1 cellular context compared by ENCODE assay signal in the genomic region with DNA sequence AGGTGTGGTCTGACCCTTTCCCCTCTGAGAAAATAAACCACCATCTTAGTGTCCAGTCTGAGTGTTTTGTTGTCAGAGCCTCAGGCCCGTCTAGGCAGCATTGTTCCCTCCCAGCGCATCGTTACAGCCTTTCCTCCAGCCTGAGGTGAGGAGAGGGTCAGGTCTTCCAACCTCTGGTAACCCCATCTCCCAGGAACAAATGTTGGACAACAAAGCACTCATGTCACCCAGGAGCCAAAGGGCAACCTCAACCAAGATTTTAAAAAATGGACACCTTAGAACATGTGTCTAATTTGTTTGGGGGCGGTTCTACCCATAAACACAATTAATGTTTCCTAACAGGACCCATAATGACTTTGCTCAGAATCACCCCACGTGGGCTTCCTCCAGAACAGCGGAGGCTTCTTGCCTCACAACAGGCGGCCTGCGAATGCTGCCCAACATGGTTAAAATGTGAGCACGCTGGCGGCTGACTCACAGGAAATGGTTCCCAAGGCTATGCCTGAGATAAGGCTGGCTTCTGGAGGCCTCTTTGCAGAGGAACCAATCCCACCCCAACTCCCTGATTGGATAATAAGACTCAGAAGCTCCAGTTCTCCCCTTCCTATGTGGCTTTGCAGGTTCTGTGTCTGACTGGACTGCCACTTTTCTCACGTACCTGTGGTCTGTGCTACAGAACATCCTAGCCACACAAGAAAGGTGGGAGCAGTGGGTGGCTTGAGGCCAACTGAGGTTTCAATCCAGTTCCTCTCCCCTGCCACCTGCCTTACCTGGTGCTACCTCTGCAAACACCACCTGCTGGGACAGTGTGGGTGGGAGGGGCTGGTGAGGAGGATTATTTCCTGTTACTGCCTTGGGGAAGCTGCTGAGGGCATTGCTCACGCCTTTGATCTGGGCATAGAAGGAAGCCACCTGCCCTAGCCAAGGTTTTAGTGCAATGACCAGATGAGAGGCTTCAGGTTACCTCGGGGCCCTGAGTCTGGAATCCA.
TF ChIP-seq lines count a peak whose summit lies in the region.

No MANE protein-coding gene starts in this region.

TF ChIP-seq in K562, 482 proteins besides CTCF, POLR2A, EP300 and RAD21 (continued from another document and continues in another):
- TF ChIP-seq, protein P1, sequence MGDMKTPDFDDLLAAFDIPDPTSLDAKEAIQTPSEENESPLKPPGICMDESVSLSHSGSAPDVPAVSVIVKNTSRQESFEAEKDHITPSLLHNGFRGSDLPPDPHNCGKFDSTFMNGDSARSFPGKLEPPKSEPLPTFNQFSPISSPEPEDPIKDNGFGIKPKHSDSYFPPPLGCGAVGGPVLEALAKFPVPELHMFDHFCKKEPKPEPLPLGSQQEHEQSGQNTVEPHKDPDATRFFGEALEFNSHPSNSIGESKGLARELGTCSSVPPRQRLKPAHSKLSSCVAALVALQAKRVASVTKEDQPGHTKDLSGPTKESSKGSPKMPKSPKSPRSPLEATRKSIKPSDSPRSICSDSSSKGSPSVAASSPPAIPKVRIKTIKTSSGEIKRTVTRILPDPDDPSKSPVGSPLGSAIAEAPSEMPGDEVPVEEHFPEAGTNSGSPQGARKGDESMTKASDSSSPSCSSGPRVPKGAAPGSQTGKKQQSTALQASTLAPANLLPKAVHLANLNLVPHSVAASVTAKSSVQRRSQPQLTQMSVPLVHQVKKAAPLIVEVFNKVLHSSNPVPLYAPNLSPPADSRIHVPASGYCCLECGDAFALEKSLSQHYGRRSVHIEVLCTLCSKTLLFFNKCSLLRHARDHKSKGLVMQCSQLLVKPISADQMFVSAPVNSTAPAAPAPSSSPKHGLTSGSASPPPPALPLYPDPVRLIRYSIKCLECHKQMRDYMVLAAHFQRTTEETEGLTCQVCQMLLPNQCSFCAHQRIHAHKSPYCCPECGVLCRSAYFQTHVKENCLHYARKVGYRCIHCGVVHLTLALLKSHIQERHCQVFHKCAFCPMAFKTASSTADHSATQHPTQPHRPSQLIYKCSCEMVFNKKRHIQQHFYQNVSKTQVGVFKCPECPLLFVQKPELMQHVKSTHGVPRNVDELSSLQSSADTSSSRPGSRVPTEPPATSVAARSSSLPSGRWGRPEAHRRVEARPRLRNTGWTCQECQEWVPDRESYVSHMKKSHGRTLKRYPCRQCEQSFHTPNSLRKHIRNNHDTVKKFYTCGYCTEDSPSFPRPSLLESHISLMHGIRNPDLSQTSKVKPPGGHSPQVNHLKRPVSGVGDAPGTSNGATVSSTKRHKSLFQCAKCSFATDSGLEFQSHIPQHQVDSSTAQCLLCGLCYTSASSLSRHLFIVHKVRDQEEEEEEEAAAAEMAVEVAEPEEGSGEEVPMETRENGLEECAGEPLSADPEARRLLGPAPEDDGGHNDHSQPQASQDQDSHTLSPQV (IDR thresholded peaks at IDR 0.05): peak; percentile 98
- TF ChIP-seq L3MBTL2 (IDR thresholded peaks at IDR 0.05) (peak; percentile 92), ATF7 (IDR thresholded peaks at IDR 0.05) (peak; percentile 63), CCNT2 (IDR thresholded peaks at IDR 0.05; ENCODE audit: borderline replicate concordance, extremely low read depth, insufficient read length, low read depth, low read length) (no peak), ZNF780A (CRISPR knock-in tag; IDR thresholded peaks at IDR 0.05) (no peak), ZNF316 (IDR thresholded peaks at IDR 0.05) (peak; percentile 20; the same call in 1 of the 2 replicates), FOXJ2 (tag; IDR thresholded peaks at IDR 0.05) (no peak), LCOR (CRISPR knock-in tag; IDR thresholded peaks at IDR 0.05) (peak; percentile 93), PYGO2 (tag; IDR thresholded peaks at IDR 0.05) (no peak), ZNF584 (CRISPR knock-in tag; IDR thresholded peaks at IDR 0.05; ENCODE audit: low read depth) (peak; percentile 96), ZKSCAN3 (CRISPR knock-in tag; IDR thresholded peaks at IDR 0.05) (no peak), PTBP1 (IDR thresholded peaks at IDR 0.05; ENCODE audit: low read depth, low read length) (no peak), NR4A1 (CRISPR knock-in tag; IDR thresholded peaks at IDR 0.05) (peak; percentile 24; the same call in 1 of the 2 replicates), NR4A1 (tag; IDR thresholded peaks at IDR 0.05) (peak; percentile 81), JUN (IDR thresholded peaks at IDR 0.05; ENCODE audit: borderline replicate concordance, low read depth, low read length) (peak; percentile 88; the same call in 1 of the 2 replicates), JUN (CRISPR knock-in tag; IDR thresholded peaks at IDR 0.05; ENCODE audit: borderline replicate concordance) (no peak), PTTG1 (tag; IDR thresholded peaks at IDR 0.05; ENCODE audit: low read depth) (peak; percentile 24; the same call in 1 of the 2 replicates), KDM4B (IDR thresholded peaks at IDR 0.05; ENCODE audit: borderline replicate concordance in 2 of 2, low read depth in 1 of 2) (no peak), RFX1 (IDR thresholded peaks at IDR 0.05) (peak; percentile 62), SIX5 (IDR thresholded peaks at IDR 0.05; ENCODE audit: borderline replicate concordance in 1 of 2, insufficient read depth in 1 of 2, low read depth in 1 of 2, low read length in 2 of 2) (no peak), ZNF644 (tag; IDR thresholded peaks at IDR 0.05; ENCODE audit: low read depth) (peak; percentile 69; the same call in 1 of the 2 replicates), HMG20A (CRISPR knock-in tag; conservative IDR thresholded peaks at IDR 0.05) (no peak), KLF1 (tag; IDR thresholded peaks at IDR 0.05) (no peak), SLC30A9 (CRISPR knock-in tag; IDR thresholded peaks at IDR 0.05) (no peak), RHOXF2B (CRISPR knock-in tag; conservative IDR thresholded peaks at IDR 0.05) (no peak), MEIS2 (IDR thresholded peaks at IDR 0.05; ENCODE audit: partially characterized antibody) (no peak), ARNT (IDR thresholded peaks at IDR 0.05) (peak in 1 of 2 experiments; percentile 98; a peak in 2 of 4 replicates), RBM39 (optimal IDR thresholded peaks at IDR 0.05; ENCODE audit: low read depth, low read length) (no peak), ZNF408 (CRISPR knock-in tag; IDR thresholded peaks at IDR 0.05; ENCODE audit: low read depth) (no peak), RBM34 (IDR thresholded peaks at IDR 0.05; ENCODE audit: borderline replicate concordance, insufficient read depth, low read length) (no peak), CEBPB (tag; IDR thresholded peaks at IDR 0.05) (peak; percentile 88), RUNX1 (IDR thresholded peaks at IDR 0.05; ENCODE audit: low read depth) (no peak), ZNF76 (CRISPR knock-in tag; IDR thresholded peaks at IDR 0.05; ENCODE audit: borderline replicate concordance) (no peak), HLTF (IDR thresholded peaks at IDR 0.05) (no peak), MEF2A (IDR thresholded peaks at IDR 0.05; ENCODE audit: control insufficient read depth, low read depth, low read length) (no peak), SUPT5H (IDR thresholded peaks at IDR 0.05) (no peak)
- TF ChIP-seq, protein P2, sequence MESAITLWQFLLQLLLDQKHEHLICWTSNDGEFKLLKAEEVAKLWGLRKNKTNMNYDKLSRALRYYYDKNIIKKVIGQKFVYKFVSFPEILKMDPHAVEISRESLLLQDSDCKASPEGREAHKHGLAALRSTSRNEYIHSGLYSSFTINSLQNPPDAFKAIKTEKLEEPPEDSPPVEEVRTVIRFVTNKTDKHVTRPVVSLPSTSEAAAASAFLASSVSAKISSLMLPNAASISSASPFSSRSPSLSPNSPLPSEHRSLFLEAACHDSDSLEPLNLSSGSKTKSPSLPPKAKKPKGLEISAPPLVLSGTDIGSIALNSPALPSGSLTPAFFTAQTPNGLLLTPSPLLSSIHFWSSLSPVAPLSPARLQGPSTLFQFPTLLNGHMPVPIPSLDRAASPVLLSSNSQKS (CRISPR knock-in tag; IDR thresholded peaks at IDR 0.05): no peak
- TF ChIP-seq, protein P3, sequence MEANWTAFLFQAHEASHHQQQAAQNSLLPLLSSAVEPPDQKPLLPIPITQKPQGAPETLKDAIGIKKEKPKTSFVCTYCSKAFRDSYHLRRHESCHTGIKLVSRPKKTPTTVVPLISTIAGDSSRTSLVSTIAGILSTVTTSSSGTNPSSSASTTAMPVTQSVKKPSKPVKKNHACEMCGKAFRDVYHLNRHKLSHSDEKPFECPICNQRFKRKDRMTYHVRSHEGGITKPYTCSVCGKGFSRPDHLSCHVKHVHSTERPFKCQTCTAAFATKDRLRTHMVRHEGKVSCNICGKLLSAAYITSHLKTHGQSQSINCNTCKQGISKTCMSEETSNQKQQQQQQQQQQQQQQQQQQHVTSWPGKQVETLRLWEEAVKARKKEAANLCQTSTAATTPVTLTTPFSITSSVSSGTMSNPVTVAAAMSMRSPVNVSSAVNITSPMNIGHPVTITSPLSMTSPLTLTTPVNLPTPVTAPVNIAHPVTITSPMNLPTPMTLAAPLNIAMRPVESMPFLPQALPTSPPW (CRISPR knock-in tag; IDR thresholded peaks at IDR 0.05): peak; percentile 62
- TF ChIP-seq, protein P4, sequence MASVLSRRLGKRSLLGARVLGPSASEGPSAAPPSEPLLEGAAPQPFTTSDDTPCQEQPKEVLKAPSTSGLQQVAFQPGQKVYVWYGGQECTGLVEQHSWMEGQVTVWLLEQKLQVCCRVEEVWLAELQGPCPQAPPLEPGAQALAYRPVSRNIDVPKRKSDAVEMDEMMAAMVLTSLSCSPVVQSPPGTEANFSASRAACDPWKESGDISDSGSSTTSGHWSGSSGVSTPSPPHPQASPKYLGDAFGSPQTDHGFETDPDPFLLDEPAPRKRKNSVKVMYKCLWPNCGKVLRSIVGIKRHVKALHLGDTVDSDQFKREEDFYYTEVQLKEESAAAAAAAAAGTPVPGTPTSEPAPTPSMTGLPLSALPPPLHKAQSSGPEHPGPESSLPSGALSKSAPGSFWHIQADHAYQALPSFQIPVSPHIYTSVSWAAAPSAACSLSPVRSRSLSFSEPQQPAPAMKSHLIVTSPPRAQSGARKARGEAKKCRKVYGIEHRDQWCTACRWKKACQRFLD (CRISPR knock-in tag; IDR thresholded peaks at IDR 0.05): peak; percentile 97
- TF ChIP-seq, protein P5, sequence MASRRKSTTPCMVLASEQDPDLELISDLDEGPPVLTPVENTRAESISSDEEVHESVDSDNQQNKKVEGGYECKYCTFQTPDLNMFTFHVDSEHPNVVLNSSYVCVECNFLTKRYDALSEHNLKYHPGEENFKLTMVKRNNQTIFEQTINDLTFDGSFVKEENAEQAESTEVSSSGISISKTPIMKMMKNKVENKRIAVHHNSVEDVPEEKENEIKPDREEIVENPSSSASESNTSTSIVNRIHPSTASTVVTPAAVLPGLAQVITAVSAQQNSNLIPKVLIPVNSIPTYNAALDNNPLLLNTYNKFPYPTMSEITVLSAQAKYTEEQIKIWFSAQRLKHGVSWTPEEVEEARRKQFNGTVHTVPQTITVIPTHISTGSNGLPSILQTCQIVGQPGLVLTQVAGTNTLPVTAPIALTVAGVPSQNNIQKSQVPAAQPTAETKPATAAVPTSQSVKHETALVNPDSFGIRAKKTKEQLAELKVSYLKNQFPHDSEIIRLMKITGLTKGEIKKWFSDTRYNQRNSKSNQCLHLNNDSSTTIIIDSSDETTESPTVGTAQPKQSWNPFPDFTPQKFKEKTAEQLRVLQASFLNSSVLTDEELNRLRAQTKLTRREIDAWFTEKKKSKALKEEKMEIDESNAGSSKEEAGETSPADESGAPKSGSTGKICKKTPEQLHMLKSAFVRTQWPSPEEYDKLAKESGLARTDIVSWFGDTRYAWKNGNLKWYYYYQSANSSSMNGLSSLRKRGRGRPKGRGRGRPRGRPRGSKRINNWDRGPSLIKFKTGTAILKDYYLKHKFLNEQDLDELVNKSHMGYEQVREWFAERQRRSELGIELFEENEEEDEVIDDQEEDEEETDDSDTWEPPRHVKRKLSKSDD (conservative IDR thresholded peaks at IDR 0.05; ENCODE audit: low read length): peak; percentile 66; the same call in 1 of the 2 replicates
- TF ChIP-seq, protein P6, sequence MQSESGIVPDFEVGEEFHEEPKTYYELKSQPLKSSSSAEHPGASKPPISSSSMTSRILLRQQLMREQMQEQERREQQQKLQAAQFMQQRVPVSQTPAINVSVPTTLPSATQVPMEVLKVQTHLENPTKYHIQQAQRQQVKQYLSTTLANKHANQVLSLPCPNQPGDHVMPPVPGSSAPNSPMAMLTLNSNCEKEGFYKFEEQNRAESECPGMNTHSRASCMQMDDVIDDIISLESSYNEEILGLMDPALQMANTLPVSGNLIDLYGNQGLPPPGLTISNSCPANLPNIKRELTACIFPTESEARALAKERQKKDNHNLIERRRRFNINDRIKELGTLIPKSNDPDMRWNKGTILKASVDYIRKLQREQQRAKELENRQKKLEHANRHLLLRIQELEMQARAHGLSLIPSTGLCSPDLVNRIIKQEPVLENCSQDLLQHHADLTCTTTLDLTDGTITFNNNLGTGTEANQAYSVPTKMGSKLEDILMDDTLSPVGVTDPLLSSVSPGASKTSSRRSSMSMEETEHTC (IDR thresholded peaks at IDR 0.05): peak; percentile 55; the same call in 1 of the 2 replicates
- TF ChIP-seq, protein P7, sequence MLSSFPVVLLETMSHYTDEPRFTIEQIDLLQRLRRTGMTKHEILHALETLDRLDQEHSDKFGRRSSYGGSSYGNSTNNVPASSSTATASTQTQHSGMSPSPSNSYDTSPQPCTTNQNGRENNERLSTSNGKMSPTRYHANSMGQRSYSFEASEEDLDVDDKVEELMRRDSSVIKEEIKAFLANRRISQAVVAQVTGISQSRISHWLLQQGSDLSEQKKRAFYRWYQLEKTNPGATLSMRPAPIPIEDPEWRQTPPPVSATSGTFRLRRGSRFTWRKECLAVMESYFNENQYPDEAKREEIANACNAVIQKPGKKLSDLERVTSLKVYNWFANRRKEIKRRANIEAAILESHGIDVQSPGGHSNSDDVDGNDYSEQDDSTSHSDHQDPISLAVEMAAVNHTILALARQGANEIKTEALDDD (IDR thresholded peaks at IDR 0.05): peak; percentile 23; the same call in 1 of the 2 replicates
- TF ChIP-seq, protein P8, sequence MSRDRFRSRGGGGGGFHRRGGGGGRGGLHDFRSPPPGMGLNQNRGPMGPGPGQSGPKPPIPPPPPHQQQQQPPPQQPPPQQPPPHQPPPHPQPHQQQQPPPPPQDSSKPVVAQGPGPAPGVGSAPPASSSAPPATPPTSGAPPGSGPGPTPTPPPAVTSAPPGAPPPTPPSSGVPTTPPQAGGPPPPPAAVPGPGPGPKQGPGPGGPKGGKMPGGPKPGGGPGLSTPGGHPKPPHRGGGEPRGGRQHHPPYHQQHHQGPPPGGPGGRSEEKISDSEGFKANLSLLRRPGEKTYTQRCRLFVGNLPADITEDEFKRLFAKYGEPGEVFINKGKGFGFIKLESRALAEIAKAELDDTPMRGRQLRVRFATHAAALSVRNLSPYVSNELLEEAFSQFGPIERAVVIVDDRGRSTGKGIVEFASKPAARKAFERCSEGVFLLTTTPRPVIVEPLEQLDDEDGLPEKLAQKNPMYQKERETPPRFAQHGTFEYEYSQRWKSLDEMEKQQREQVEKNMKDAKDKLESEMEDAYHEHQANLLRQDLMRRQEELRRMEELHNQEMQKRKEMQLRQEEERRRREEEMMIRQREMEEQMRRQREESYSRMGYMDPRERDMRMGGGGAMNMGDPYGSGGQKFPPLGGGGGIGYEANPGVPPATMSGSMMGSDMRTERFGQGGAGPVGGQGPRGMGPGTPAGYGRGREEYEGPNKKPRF (IDR thresholded peaks at IDR 0.05; ENCODE audit: low read depth, low read length): no peak
- TF ChIP-seq, protein P9, sequence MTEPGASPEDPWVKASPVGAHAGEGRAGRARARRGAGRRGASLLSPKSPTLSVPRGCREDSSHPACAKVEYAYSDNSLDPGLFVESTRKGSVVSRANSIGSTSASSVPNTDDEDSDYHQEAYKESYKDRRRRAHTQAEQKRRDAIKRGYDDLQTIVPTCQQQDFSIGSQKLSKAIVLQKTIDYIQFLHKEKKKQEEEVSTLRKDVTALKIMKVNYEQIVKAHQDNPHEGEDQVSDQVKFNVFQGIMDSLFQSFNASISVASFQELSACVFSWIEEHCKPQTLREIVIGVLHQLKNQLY (CRISPR knock-in tag; conservative IDR thresholded peaks at IDR 0.05): no peak
